ENCODE assay signal across 8 cellular contexts in genomic region chr14:73136085-73136386, GRCh38. TPM values are rescaled to one million over a fixed set of nuclear protein-coding genes. Genes with fewer than 3 reads are reported as not detected.
A peak's percentile ranks its signal among the peaks of the same experiment; 100 is the strongest.
DNase-seq lines count a peak whose midpoint lies in the region; ATAC-seq, FAIRE-seq and TF ChIP-seq lines count a peak whose summit lies in the region.

No MANE protein-coding gene starts in this region.

- H3K27ac ChIP-seq in astrocyte (ENCODE audit: low read depth, low read length) (no peak overlapping the region), right lobe of liver (peak overlapping the region; percentile 86 to 94 (median 88)), thyroid gland (peak overlapping the region in 1 of 3 donors; percentile 96)

- no peak for TF ChIP-seq POLR2A in right lobe of liver (IDR thresholded peaks at IDR 0.05)
- no peak for TF ChIP-seq POLR2A in thyroid gland (IDR thresholded peaks at IDR 0.05)

- H3K4me3 Mint-ChIP-seq in activated T-cell treated with anti-CD3 and anti-CD28 coated beads, Interleukin-2, amount 50 U/mL, for 24 hours, result peak overlapping the region; percentile 91
- H3K4me3 Mint-ChIP-seq in astrocyte (ENCODE audit: unreplicated experiment), result peak overlapping the region; percentile 93

- H3K4me1 ChIP-seq in astrocyte (ENCODE audit: insufficient read depth, low read length), result peaks cover 12% of the 10 kb centered on the region
- peaks cover 0 to 10% (median 0%) of the 10 kb centered on the region in 4 donors for H3K4me1 ChIP-seq in right lobe of liver
- peaks cover 10 to 22% of the 10 kb centered on the region in 2 donors for H3K4me1 ChIP-seq in thyroid gland

- ATAC-seq in right lobe of liver, result no peak

- peak overlapping the region; percentile 94 for H3K9ac ChIP-seq in astrocyte (ENCODE audit: low read length)

- no peaks in the 10 kb centered on the region for H3K9me3 ChIP-seq in astrocyte (ENCODE audit: insufficient read depth, low read depth, low read length)
- no peaks in the 10 kb centered on the region for H3K9me3 ChIP-seq in right lobe of liver
- no peaks in the 10 kb centered on the region for H3K9me3 ChIP-seq in thyroid gland

- H3K79me2 ChIP-seq in astrocyte (ENCODE audit: insufficient read depth, low read length), result peaks cover 39% of the 10 kb centered on the region

- intact Hi-C loops in right lobe of liver (cut with DNase I), result no loop called here
- intact Hi-C loops in thyroid gland (cut with DNase I), result no loop called here

- H3K36me3 ChIP-seq in astrocyte (ENCODE audit: insufficient read depth, low read length), result no peaks in the 10 kb centered on the region
- no peaks in the 10 kb centered on the region for H3K36me3 ChIP-seq in right lobe of liver
- no peaks in the 10 kb centered on the region for H3K36me3 ChIP-seq in thyroid gland

- peaks cover 27% of the 10 kb centered on the region for H3K36me3 Mint-ChIP-seq in activated T-cell treated with anti-CD3 and anti-CD28 coated beads, Interleukin-2, amount 50 U/mL, for 24 hours (ENCODE audit: low read depth)
- H3K36me3 Mint-ChIP-seq in astrocyte (ENCODE audit: low read depth, unreplicated experiment), result no peaks in the 10 kb centered on the region

- WGBS in right lobe of liver (ENCODE audit: insufficient coverage, low coverage, low lambda C conversion rate, missing lambda C conversion rate), result 5% methylated on average over 11 of the region's 16 CpGs
- WGBS in thyroid gland, 2 donors, result 2 to 5% methylated on average over 13 to 15 of the region's 16 CpGs

- no peak for FAIRE-seq in astrocyte (lab: Jason Lieb, UNC)

- H3K4me3 ChIP-seq in astrocyte (ENCODE audit: insufficient read depth, low read depth, low read length) (peak overlapping the region; percentile 95), right lobe of liver (peak overlapping the region; percentile 83 to 95 (median 92)), thyroid gland (replicated peaks in 1 of 3) (peak overlapping the region in 2 of 3 donors; percentile 65 to 82)

- peak overlapping the region; percentile 97 for H3K27ac Mint-ChIP-seq in activated T-cell treated with anti-CD3 and anti-CD28 coated beads, Interleukin-2, amount 50 U/mL, for 24 hours
- no peak overlapping the region for H3K27ac Mint-ChIP-seq in astrocyte (ENCODE audit: unreplicated experiment)

- H4K20me1 ChIP-seq in astrocyte (ENCODE audit: insufficient read depth, low read length), result peaks cover 17% of the 10 kb centered on the region

- peak overlapping the region; percentile 98 for H3K4me2 ChIP-seq in astrocyte (ENCODE audit: low read length)

- no peaks in the 10 kb centered on the region for H3K27me3 ChIP-seq in astrocyte (ENCODE audit: insufficient read depth, low read length)
- H3K27me3 ChIP-seq in right lobe of liver, result no peaks in the 10 kb centered on the region
- H3K27me3 ChIP-seq in thyroid gland, result no peaks in the 10 kb centered on the region

- H3K27me3 Mint-ChIP-seq in activated T-cell treated with anti-CD3 and anti-CD28 coated beads, Interleukin-2, amount 50 U/mL, for 24 hours, result no peaks in the 10 kb centered on the region
- no peaks in the 10 kb centered on the region for H3K27me3 Mint-ChIP-seq in astrocyte (ENCODE audit: low read depth, unreplicated experiment)

- peaks cover 14% of the 10 kb centered on the region for H3K9me3 Mint-ChIP-seq in activated T-cell treated with anti-CD3 and anti-CD28 coated beads, Interleukin-2, amount 50 U/mL, for 24 hours
- no peaks in the 10 kb centered on the region for H3K9me3 Mint-ChIP-seq in astrocyte (ENCODE audit: unreplicated experiment)

- H2AFZ ChIP-seq in astrocyte (ENCODE audit: low read depth, low read length), result peak overlapping the region; percentile 49

- peaks cover 31% of the 10 kb centered on the region for H3K4me1 Mint-ChIP-seq in activated T-cell treated with anti-CD3 and anti-CD28 coated beads, Interleukin-2, amount 50 U/mL, for 24 hours (ENCODE audit: low read depth)
- peaks cover 9% of the 10 kb centered on the region for H3K4me1 Mint-ChIP-seq in astrocyte (ENCODE audit: low read depth, unreplicated experiment)

- TF ChIP-seq CTCF in astrocyte (IDR thresholded peaks at IDR 0.05; ENCODE audit: insufficient read depth, low read depth, low read length) (no peak), right lobe of liver (IDR thresholded peaks at IDR 0.05) (no peak), thyroid gland (IDR thresholded peaks at IDR 0.05) (no peak)

- DNase-seq in activated T-cell treated with anti-CD3 and anti-CD28 coated beads, Interleukin-2, amount 50 U/mL, for 24 hours, result no peak
- DNase-seq in activated T-cell treated with anti-CD3 and anti-CD28 coated beads for 4 hours (no peak), astrocyte (ENCODE audit: low read depth) (no peak), right lobe of liver (no peak), thyroid gland (no peak), HuH-7 (ENCODE audit: low spot score) (no peak)
- no peak for DNase-seq in stimulated activated CD4-positive, alpha-beta T cell treated with anti-CD3 and anti-CD28 coated beads, Interleukin-4, amount 100 ng/mL, for 24 hours
- DNase-seq in stimulated activated CD4-positive, alpha-beta T cell treated with anti-CD3 and anti-CD28 coated beads, Interleukin-4, amount 100 ng/mL, for 4 hours, result no peak

RNA-seq across cellular contexts. Expression of gene PSEN1, which starts 0.3 kb away (rescaled TPM):
- total RNA-seq in astrocyte (89.5 and 91.1 TPM in 2 replicates), right lobe of liver (10 to 100 TPM; 22.5 to 28.2 (median 25.0) TPM), thyroid gland (100 to 1,000 TPM in 1 of 4 donors, 10 to 100 TPM in 3; 54.6 to 100 (median 68.1) TPM)
